21 cellular contexts compared by ENCODE assay signal in the genomic region with DNA sequence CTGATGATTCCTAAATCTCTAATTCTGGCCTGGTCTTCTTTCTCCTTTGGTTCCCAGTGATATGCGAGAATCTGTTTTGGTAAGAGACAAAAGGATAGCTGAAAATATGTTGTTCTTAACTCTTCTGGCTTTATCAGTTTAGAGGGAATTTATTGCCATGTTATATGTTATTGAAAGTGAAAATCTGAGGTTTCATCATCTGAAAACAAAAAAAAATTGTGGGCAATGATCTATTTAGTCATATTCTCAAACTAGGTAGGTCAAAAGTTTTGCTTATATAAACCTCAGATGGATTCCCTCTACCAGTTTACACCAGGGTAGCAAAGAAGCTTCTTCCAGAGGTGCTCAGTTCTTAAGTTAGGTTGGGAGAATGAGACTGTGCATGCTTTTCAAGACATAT.
DNase-seq lines count a peak whose midpoint lies in the region; ATAC-seq and TF ChIP-seq lines count a peak whose summit lies in the region.
"Had no signal": no experiment of that assay in that cellular context is flagged by ENCODE, and none has a peak within 500 bp of the region (broad histone marks: within the 10 kb centered on the region; RNA-seq: fewer than 3 reads in every experiment).

No MANE protein-coding gene starts in this region.

- no peaks in the 10 kb centered on the region for H3K9me3 Mint-ChIP-seq in activated T-cell treated with anti-CD3 and anti-CD28 coated beads, Interleukin-2, amount 50 U/mL, for 72 hours
- no peaks in the 10 kb centered on the region for H3K9me3 Mint-ChIP-seq in activated naive CD8-positive, alpha-beta T cell treated with anti-CD3 and anti-CD28 coated beads for 36 hours
- H3K9me3 Mint-ChIP-seq in stimulated activated naive B cell treated with anti-CD40 and anti-IgM and Interleukin-4, amounts not matched to agents 10 μg/mL and 1 μg/mL and 100 μg/mL, for 72 hours: no peaks in the 10 kb centered on the region

- peak overlapping the region; percentile 94 for H3K27ac Mint-ChIP-seq in activated T-cell treated with anti-CD3 and anti-CD28 coated beads, Interleukin-2, amount 50 U/mL, for 72 hours
- H3K27ac Mint-ChIP-seq in activated naive CD8-positive, alpha-beta T cell treated with anti-CD3 and anti-CD28 coated beads for 36 hours: peak overlapping the region; percentile 77
- peak overlapping the region; percentile 9 for H3K27ac Mint-ChIP-seq in stimulated activated naive B cell treated with anti-CD40 and anti-IgM and Interleukin-4, amounts not matched to agents 10 μg/mL and 1 μg/mL and 100 μg/mL, for 72 hours

- H3K4me3 Mint-ChIP-seq in activated T-cell treated with anti-CD3 and anti-CD28 coated beads, Interleukin-2, amount 50 U/mL, for 72 hours: peak overlapping the region; percentile 43 to 89
- peak overlapping the region; percentile 59 for H3K4me3 Mint-ChIP-seq in activated naive CD8-positive, alpha-beta T cell treated with anti-CD3 and anti-CD28 coated beads for 36 hours
- H3K4me3 Mint-ChIP-seq in stimulated activated naive B cell treated with anti-CD40 and anti-IgM and Interleukin-4, amounts not matched to agents 10 μg/mL and 1 μg/mL and 100 μg/mL, for 72 hours: peak overlapping the region; percentile 2 to 29

- no peak overlapping the region for H3K4me3 ChIP-seq in Loucy (ENCODE audit: low read length, poor library complexity, severe bottlenecking)
- H3K4me3 ChIP-seq: gastroesophageal sphincter, K562, thoracic aorta had no signal

- H3K4me1 Mint-ChIP-seq in activated T-cell treated with anti-CD3 and anti-CD28 coated beads, Interleukin-2, amount 50 U/mL, for 72 hours (ENCODE audit: low read depth): peaks cover 75% of the 10 kb centered on the region
- peaks cover 65% of the 10 kb centered on the region for H3K4me1 Mint-ChIP-seq in activated naive CD8-positive, alpha-beta T cell treated with anti-CD3 and anti-CD28 coated beads for 36 hours
- H3K4me1 Mint-ChIP-seq in stimulated activated naive B cell treated with anti-CD40 and anti-IgM and Interleukin-4, amounts not matched to agents 10 μg/mL and 1 μg/mL and 100 μg/mL, for 72 hours: peaks cover 20 to 53% of the 10 kb centered on the region in 2 donors

- H3F3A ChIP-seq in Loucy (ENCODE audit: low read depth): peaks cover 14% of the 10 kb centered on the region

- no peaks in the 10 kb centered on the region for H3K27me3 ChIP-seq in Loucy (ENCODE audit: insufficient read depth, low read length, poor library complexity, severe bottlenecking)
- H3K27me3 ChIP-seq: gastroesophageal sphincter had no signal

- no peaks in the 10 kb centered on the region for H3K9me2 ChIP-seq in Loucy (replicated peaks; ENCODE audit: low read depth, low read length)

- H4K20me1 ChIP-seq in Loucy (ENCODE audit: insufficient read depth, low read length, poor library complexity, severe bottlenecking): no peaks in the 10 kb centered on the region

- H3K9ac ChIP-seq in Loucy (ENCODE audit: low read depth, low read length, poor library complexity, severe bottlenecking): peak overlapping the region; percentile 94

- H3K4me1 ChIP-seq in Loucy (ENCODE audit: insufficient read depth, low read length, poor library complexity, severe bottlenecking): peaks cover 67% of the 10 kb centered on the region
- H3K4me1 ChIP-seq: gastroesophageal sphincter had no signal

- H2AFZ ChIP-seq in Loucy (ENCODE audit: low read length): peak overlapping the region; percentile 29

- H3K27me3 Mint-ChIP-seq in activated T-cell treated with anti-CD3 and anti-CD28 coated beads, Interleukin-2, amount 50 U/mL, for 72 hours (ENCODE audit: low read depth): peaks cover 14% of the 10 kb centered on the region
- H3K27me3 Mint-ChIP-seq in activated naive CD8-positive, alpha-beta T cell treated with anti-CD3 and anti-CD28 coated beads for 36 hours: no peaks in the 10 kb centered on the region
- H3K27me3 Mint-ChIP-seq in stimulated activated naive B cell treated with anti-CD40 and anti-IgM and Interleukin-4, amounts not matched to agents 10 μg/mL and 1 μg/mL and 100 μg/mL, for 72 hours: no peaks in the 10 kb centered on the region

- no peaks in the 10 kb centered on the region for H3K79me2 ChIP-seq in Loucy (ENCODE audit: insufficient read depth, low read length)

- intact Hi-C loops in left ventricle myocardium superior (cut with micrococcal nuclease): no loop called here

- H3K36me3 Mint-ChIP-seq in activated T-cell treated with anti-CD3 and anti-CD28 coated beads, Interleukin-2, amount 50 U/mL, for 72 hours (ENCODE audit: insufficient read depth in 2 of 2): peaks cover 0 to 2% of the 10 kb centered on the region in 2 donors
- H3K36me3 Mint-ChIP-seq in activated naive CD8-positive, alpha-beta T cell treated with anti-CD3 and anti-CD28 coated beads for 36 hours: peaks cover 12% of the 10 kb centered on the region
- H3K36me3 Mint-ChIP-seq in stimulated activated naive B cell treated with anti-CD40 and anti-IgM and Interleukin-4, amounts not matched to agents 10 μg/mL and 1 μg/mL and 100 μg/mL, for 72 hours: no peaks in the 10 kb centered on the region

- no peak for TF ChIP-seq CTCF in Loucy (conservative IDR thresholded peaks at IDR 0.05; ENCODE audit: low read length)

- H3K9me3 ChIP-seq in Loucy (ENCODE audit: insufficient read depth, low read depth, low read length): no peaks in the 10 kb centered on the region
- H3K9me3 ChIP-seq: gastroesophageal sphincter, thoracic aorta had no signal

- H3K36me3 ChIP-seq in Loucy (ENCODE audit: insufficient read depth, low read length): no peaks in the 10 kb centered on the region
- H3K36me3 ChIP-seq: gastroesophageal sphincter, thoracic aorta, WERI-Rb-1 had no signal

- ATAC-seq in activated T-cell treated with anti-CD3 and anti-CD28 coated beads, Interleukin-2, amount 50 U/mL, for 72 hours (replicated peaks in 1 of 2): peak in 1 of 2 donors; percentile 10
- no peak for ATAC-seq in stimulated activated naive B cell treated with anti-CD40 and anti-IgM and Interleukin-4, amounts not matched to agents 10 μg/mL and 1 μg/mL and 100 μg/mL, for 72 hours (replicated peaks)
- ATAC-seq in left ventricle myocardium superior: no peak
- ATAC-seq: gastroesophageal sphincter, HCT116, K562, left colon had no signal

- DNase-seq in activated T-cell treated with anti-CD3 and anti-CD28 coated beads, Interleukin-2, amount 50 U/mL, for 72 hours: no peak
- DNase-seq in activated T-cell treated with anti-CD3 and anti-CD28 coated beads, Interleukin-2, amount 50 U/mL, for 1 hour: no peak
- DNase-seq in activated naive CD8-positive, alpha-beta T cell treated with anti-CD3 and anti-CD28 coated beads for 36 hours: no peak
- DNase-seq in stimulated activated naive B cell treated with anti-CD40 and anti-IgM and Interleukin-4, amounts not matched to agents 10 μg/mL and 1 μg/mL and 100 μg/mL, for 72 hours: no peak
- DNase-seq in left ventricle myocardium superior (no peak), AML-193 (lab: John Stamatoyannopoulos, UW) (no peak), NCI-H748 (lab: John Stamatoyannopoulos, UW; ENCODE audit: unreplicated experiment) (no peak)
- DNase-seq: dermis blood vessel endothelial cell; erythroblast; left colon; midbrain; NCI-H1092; NCI-H524 treated with DMSO at 0.1 percent for 48 hours; SIG-M5; stimulated activated CD4-positive, alpha-beta T cell treated with anti-CD3 and anti-CD28 coated beads, Interleukin-4, amount 100 ng/mL, for 4 hours; WERI-Rb-1 had no signal

- H3K4me2 ChIP-seq in Loucy (ENCODE audit: low read depth, low read length, poor library complexity, severe bottlenecking): no peak overlapping the region

Comparison
In these comparisons a context has a peak if more than half of its experiments do, and no peak if none do; other contexts are left out.
1. H3K27ac Mint-ChIP-seq: peak in every context shown above with its lines; median percentile 94 in activated T-cell treated with anti-CD3 and anti-CD28 coated beads, Interleukin-2, amount 50 U/mL, for 72 hours; 77 in activated naive CD8-positive, alpha-beta T cell treated with anti-CD3 and anti-CD28 coated beads for 36 hours; 9 in stimulated activated naive B cell treated with anti-CD40 and anti-IgM and Interleukin-4, amounts not matched to agents 10 μg/mL and 1 μg/mL and 100 μg/mL, for 72 hours.
2. H3K4me3 Mint-ChIP-seq: peak in every context shown above with its lines; median percentile 66 in activated T-cell treated with anti-CD3 and anti-CD28 coated beads, Interleukin-2, amount 50 U/mL, for 72 hours; 59 in activated naive CD8-positive, alpha-beta T cell treated with anti-CD3 and anti-CD28 coated beads for 36 hours; 16 in stimulated activated naive B cell treated with anti-CD40 and anti-IgM and Interleukin-4, amounts not matched to agents 10 μg/mL and 1 μg/mL and 100 μg/mL, for 72 hours.